In genomic region chr14:76257111-76257803, GRCh38 we compare ENCODE assay signal across 19 cellular contexts.
DNase-seq lines count a peak whose midpoint lies in the region; ATAC-seq and TF ChIP-seq lines count a peak whose summit lies in the region.
"Had no signal": no experiment of that assay in that cellular context is flagged by ENCODE, and none has a peak within 500 bp of the region (broad histone marks: within the 10 kb centered on the region; RNA-seq: fewer than 3 reads in every experiment).

No MANE protein-coding gene starts in this region.

- no peaks in the 10 kb centered on the region for H3K4me1 ChIP-seq in right atrium auricular region
- H3K4me1 ChIP-seq in adrenal gland (replicated peaks in 1 of 2): no peaks in the 10 kb centered on the region
- H3K4me1 ChIP-seq: A549, Caco-2, thyroid gland had no signal

- in situ Hi-C loops in astrocyte of the spinal cord (cut with HindIII; ENCODE audit: low sequenced_read_pairs): no loop called here

- DNase-seq in Right ventricle myocardium superior (no peak), right atrium auricular region (ENCODE audit: low spot score) (no peak), astrocyte of the spinal cord (ENCODE audit: low read depth, low spot score) (peak; percentile 17), left ventricle myocardium superior (no peak), substantia nigra (lab: John Stamatoyannopoulos, UW) (no peak), ecto neural progenitor cell (ENCODE audit: low spot score) (no peak), adrenal gland (no peak)
- DNase-seq: activated CD4-positive, alpha-beta T cell treated with anti-CD3 and anti-CD28 coated beads, Interleukin-2, amount 10 ng/mL, durations not matched to agents 24 days and 14 days; activated T-cell treated with anti-CD3 and anti-CD28 coated beads, Interleukin-2, amount 50 U/mL, for 1 hour; Caco-2; central memory CD4-positive, alpha-beta T cell; NCI-H1105; NCI-H226; stimulated activated CD8-positive, alpha-beta memory T cell treated with anti-CD3 and anti-CD28 coated beads, Interleukin-4, amount 100 ng/mL, for 48 hours; T1000; thyroid gland had no signal

- no peak for TF ChIP-seq POLR2A in adrenal gland (IDR thresholded peaks at IDR 0.05)

- intact Hi-C loops in Right ventricle myocardium superior (cut with DNase I) (no loop called here), left ventricle myocardium superior (cut with micrococcal nuclease) (no loop called here), adrenal gland (cut with DNase I) (no loop called here)

- no peak overlapping the region for H3K4me3 ChIP-seq in right atrium auricular region
- no peak overlapping the region for H3K4me3 ChIP-seq in astrocyte of the spinal cord (ENCODE audit: low read depth, low read length)
- no peak overlapping the region for H3K4me3 ChIP-seq in adrenal gland
- H3K4me3 ChIP-seq: A549, thyroid gland had no signal

- no peak for TF ChIP-seq CTCF in right atrium auricular region (IDR thresholded peaks at IDR 0.05)
- no peak for TF ChIP-seq CTCF in astrocyte of the spinal cord (IDR thresholded peaks at IDR 0.05; ENCODE audit: low read depth, low read length)
- no peak for TF ChIP-seq CTCF in adrenal gland (IDR thresholded peaks at IDR 0.05)

- peak; percentile 78 for ATAC-seq in Right ventricle myocardium superior (ENCODE audit: poor library complexity)
- peak; percentile 78 for ATAC-seq in left ventricle myocardium superior
- no peak for ATAC-seq in GM19035 (IDR thresholded peaks at IDR 0.05; ENCODE audit: unreplicated experiment)
- ATAC-seq: A549; activated naive CD4-positive, alpha-beta T cell treated with anti-CD3 and anti-CD28 coated beads, Interleukin-2, amount 50 U/mL, for 72 hours had no signal

- no peaks in the 10 kb centered on the region for H3K27me3 ChIP-seq in right atrium auricular region
- no peaks in the 10 kb centered on the region for H3K27me3 ChIP-seq in adrenal gland
- H3K27me3 ChIP-seq: thyroid gland had no signal

- H3K9me3 ChIP-seq in right atrium auricular region: no peaks in the 10 kb centered on the region
- H3K9me3 ChIP-seq in adrenal gland (replicated peaks in 1 of 3): no peaks in the 10 kb centered on the region
- H3K9me3 ChIP-seq: A549, Caco-2, thyroid gland had no signal

- WGBS in adrenal gland, 4 donors: 77 to 86% (median 81%) methylated on average over 9 of the region's 9 CpGs

- H3K36me3 ChIP-seq in right atrium auricular region (no peaks in the 10 kb centered on the region), adrenal gland (replicated peaks in 1 of 2) (no peaks in the 10 kb centered on the region)
- H3K36me3 ChIP-seq: thyroid gland had no signal

- no peak overlapping the region for H3K27ac ChIP-seq in right atrium auricular region
- no peak overlapping the region for H3K27ac ChIP-seq in substantia nigra (ENCODE audit: low read depth, low read length, poor library complexity, severe bottlenecking)
- H3K27ac ChIP-seq in adrenal gland: no peak overlapping the region
- H3K27ac ChIP-seq: A549, thyroid gland had no signal
